8 cellular contexts compared by ENCODE assay signal in the genomic region with DNA sequence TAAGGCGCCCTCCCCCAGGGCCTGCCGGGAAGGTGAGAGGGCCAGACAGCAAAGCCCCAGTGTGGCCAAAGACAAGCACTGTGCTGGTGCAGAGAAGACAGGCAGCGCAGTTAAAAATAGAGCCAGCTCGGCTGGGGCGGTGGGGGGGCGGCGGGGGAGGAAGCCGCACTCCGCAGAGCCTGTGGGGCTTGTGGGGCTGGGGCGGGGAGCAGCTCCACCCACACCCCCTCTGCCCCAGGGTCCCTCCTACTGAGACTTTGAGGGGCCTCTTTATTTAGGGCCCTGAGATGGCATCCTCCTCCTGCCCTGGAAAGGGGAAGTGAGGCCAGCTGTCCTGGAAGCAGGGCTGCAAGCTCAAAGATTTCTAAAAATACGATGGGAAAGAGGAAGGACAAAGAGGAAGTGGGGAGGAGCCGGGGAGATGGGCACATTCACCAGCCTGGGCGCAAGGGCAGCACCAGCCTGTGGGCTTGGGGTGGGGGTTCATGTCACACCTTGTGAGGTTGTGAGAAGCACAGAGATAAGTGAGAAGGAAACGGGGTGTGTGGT. TPM values are rescaled to one million over a fixed set of nuclear protein-coding genes. Genes with fewer than 3 reads are reported as not detected.
DNase-seq lines count a peak whose midpoint lies in the region; ATAC-seq, FAIRE-seq and TF ChIP-seq lines count a peak whose summit lies in the region.

No MANE protein-coding gene starts in this region.

- H3K9me1 ChIP-seq in K562 (ENCODE audit: control insufficient read depth, insufficient read depth, low read length): no peaks in the 10 kb centered on the region

- TF ChIP-seq POLR2A in K562 (conservative IDR thresholded peaks at IDR 0.05): no peak

- H2AFZ ChIP-seq in K562 (ENCODE audit: low read depth, low read length): no peak overlapping the region

- DNase-seq in SIG-M5 (lab: John Stamatoyannopoulos, UW): peak; percentile 97
- DNase-seq in K562 (ENCODE audit: extremely low read depth in 1 of 4, low spot score in 3 of 4): no peak
- DNase-seq in nucleus accumbens (lab: John Stamatoyannopoulos, UW): peak in 33 of 56 donors; percentile 9 to 56 (median 27)
- DNase-seq in A673 (ENCODE audit: low spot score): no peak
- DNase-seq in LoVo (ENCODE audit: low spot score): no peak
- DNase-seq in brain microvascular endothelial cell: no peak

- H3K9ac ChIP-seq in K562 (ENCODE audit: insufficient read depth in 1 of 2, low read depth in 2 of 2, low read length in 2 of 2): no peak overlapping the region

- no peak overlapping the region for H3K4me2 ChIP-seq in K562 (ENCODE audit: insufficient read depth, low read length)

- no peak for FAIRE-seq in K562 (lab: Jason Lieb, UNC)

- TF ChIP-seq RAD21 in K562 (CRISPR knock-in tag; conservative IDR thresholded peaks at IDR 0.05 in 1 of 2, IDR thresholded peaks at IDR 0.05 in 1 of 2): no peak

- TF ChIP-seq EP300 in K562 (IDR thresholded peaks at IDR 0.05; ENCODE audit: low read length): no peak

- ATAC-seq in GM18867 (IDR thresholded peaks at IDR 0.05; ENCODE audit: unreplicated experiment) (peak; percentile 42), K562 (no peak), GM19452 (IDR thresholded peaks at IDR 0.05; ENCODE audit: unreplicated experiment) (no peak)

- H3K4me1 ChIP-seq in K562 (replicated peaks in 1 of 2; ENCODE audit: control insufficient read depth in 2 of 2, insufficient read depth in 2 of 2, low read length in 2 of 2): peaks cover 2 to 10% of the 10 kb centered on the region in 2 experiments; a peak in 2 of 5 replicates
- H3K4me1 ChIP-seq in A673 (ENCODE audit: insufficient read depth, low read length, poor library complexity, severe bottlenecking): no peaks in the 10 kb centered on the region

- H3K4me3 ChIP-seq in K562: no peak overlapping the region
- H3K4me3 ChIP-seq in A673 (ENCODE audit: low read depth, low read length, poor library complexity, severe bottlenecking): no peak overlapping the region
- H3K4me3 ChIP-seq in brain microvascular endothelial cell (ENCODE audit: low read depth, low read length): no peak overlapping the region

- intact Hi-C loops in K562 (cut with micrococcal nuclease) (no loop called here), A673 (cut with micrococcal nuclease; ENCODE audit: unreplicated experiment) (no loop called here)

- TF ChIP-seq CTCF in K562 (IDR thresholded peaks at IDR 0.05 in 2 of 3, conservative IDR thresholded peaks at IDR 0.05 in 1 of 3; ENCODE audit: insufficient read depth in 2 of 3, low read depth in 1 of 3, low read length in 3 of 3) (no peak), A673 (conservative IDR thresholded peaks at IDR 0.05; ENCODE audit: low read depth, low read length) (no peak), brain microvascular endothelial cell (IDR thresholded peaks at IDR 0.05; ENCODE audit: low read depth, low read length, missing control alignments) (no peak)

- no peaks in the 10 kb centered on the region for H3K9me3 ChIP-seq in K562 (replicated peaks; ENCODE audit: control insufficient read depth, insufficient read depth, low read depth, low read length)
- H3K9me3 ChIP-seq in A673 (ENCODE audit: low read depth, low read length, poor library complexity, severe bottlenecking): no peaks in the 10 kb centered on the region

- 11% methylated on average over 1 of the region's 14 CpGs for WGBS in K562 (ENCODE audit: insufficient coverage, low coverage, missing lambda C conversion rate)

- no peaks in the 10 kb centered on the region for H4K20me1 ChIP-seq in K562 (replicated peaks; ENCODE audit: control insufficient read depth, insufficient read depth, low read length)

- no peaks in the 10 kb centered on the region for H3K79me2 ChIP-seq in K562 (ENCODE audit: control insufficient read depth, insufficient read depth, low read length)

- in situ Hi-C loops in K562 (cut with MboI): no loop called here
- in situ Hi-C loops in brain microvascular endothelial cell (cut with HindIII; ENCODE audit: low pct_ligation_motif_present, low sequenced_read_pairs): no loop called here

- H3K27ac ChIP-seq in K562 (ENCODE audit: extremely low read depth, low read depth, low read length) (no peak overlapping the region), A673 (ENCODE audit: low read depth, low read length, poor library complexity, severe bottlenecking) (no peak overlapping the region), brain microvascular endothelial cell (no peak overlapping the region)

- POLR2A ChIA-PET in K562 (lab: Yijun Ruan, JAX) (interaction anchor here (0.6 kb wide), 1 partner anchor 39 kb away, joined by 3 read pairs; no protein-coding TSS in a partner anchor), A673 (lab: Charles Lee; ENCODE audit: low non-redundant PET) (interaction anchor here (0.6 kb wide), 1 partner anchor 219 kb away, joined by 18 read pairs; no protein-coding TSS in a partner anchor)

- no peaks in the 10 kb centered on the region for H3K36me3 ChIP-seq in K562 (ENCODE audit: control insufficient read depth, insufficient read depth, low read length)
- H3K36me3 ChIP-seq in A673 (ENCODE audit: insufficient read depth, low read length, poor library complexity, severe bottlenecking): no peaks in the 10 kb centered on the region
- H3K36me3 ChIP-seq in brain microvascular endothelial cell (replicated peaks): no peaks in the 10 kb centered on the region

- H3K27me3 ChIP-seq in K562 (ENCODE audit: control insufficient read depth in 2 of 2, insufficient read depth in 2 of 2, low read length in 2 of 2) (peaks cover 0 to 24% of the 10 kb centered on the region in 2 experiments; a peak in 4 of 5 replicates), A673 (replicated peaks; ENCODE audit: insufficient read depth, low read depth, low read length, poor library complexity) (no peaks in the 10 kb centered on the region), brain microvascular endothelial cell (replicated peaks) (no peaks in the 10 kb centered on the region)

- BruUV-seq in K562 (replicated peaks; lab: Mats Ljungman, UMichigan): no TSS peak
- BruUV-seq in A673 (replicated peaks; lab: Mats Ljungman, UMichigan): no TSS peak

- CTCF ChIA-PET in K562 (lab: Yijun Ruan, JAX; ENCODE audit: low intra/inter-chr PET ratio) (no interaction called here), A673 (lab: Charles Lee) (no interaction called here)

TF ChIP-seq in K562, 482 proteins besides CTCF, POLR2A, EP300 and RAD21 (continues in another document):
- TF ChIP-seq VEZF1 (CRISPR knock-in tag; IDR thresholded peaks at IDR 0.05) (peak; percentile 55; the same call in 1 of the 2 replicates), SMARCE1 (IDR thresholded peaks at IDR 0.05) (peak; percentile 51; the same call in 1 of the 2 replicates), MECOM (CRISPR knock-in tag; IDR thresholded peaks at IDR 0.05) (no peak)

RNA-seq across cellular contexts. Expression of gene CYTH4, which starts 2.6 kb away (rescaled TPM):
- total RNA-seq in K562 (2011; cell fraction: chromatin; rRNA removed; ENCODE audit: low replicate concordance): 1.6 and 4.0 TPM in 2 replicates
- total RNA-seq in K562 (2011; cell fraction: nucleolus; rRNA removed): 0.39 and 1.7 TPM in 2 replicates
- 1.1 and 1.5 TPM in 2 replicates for total RNA-seq in K562 (2011; cell fraction: nucleoplasm; rRNA removed)
- 0.33 and 0.68 TPM in 2 replicates for total RNA-seq in K562 (2014; rRNA removed)
- total RNA-seq in K562 (2014; rRNA removed; fragmentation: Illumina TruSeq; extraction: Trizol): 0.10 and 0.18 TPM in 2 replicates
- 0.54 and 0.60 TPM in 2 replicates for total RNA-seq in K562 (2015; rRNA removed; fragmentation: Illumina TruSeq; extraction: Trizol)
- 0.58 and 0.75 TPM in 2 replicates for total RNA-seq in K562 (2021)
- polyA plus RNA-seq in K562 (2011; rRNA removed): 2.0 and 2.5 TPM in 2 replicates
- polyA plus RNA-seq in K562 (2011; cell fraction: cytosol; rRNA removed): 1.4 and 2.9 TPM in 2 replicates
- polyA plus RNA-seq in K562 (2011; cell fraction: nucleus; rRNA removed): 6.2 and 14.7 TPM in 2 replicates
- polyA plus RNA-seq in K562 (2012): 1.3 and 1.6 TPM in 2 replicates
- 0.28 and 0.33 TPM in 2 replicates for polyA plus RNA-seq in K562 (2014; fragmentation: Illumina TruSeq; extraction: Trizol)
- under 1 TPM in 1 of 2 experiments, not detected in 1; 0.03 TPM for polyA plus RNA-seq in K562 (2014; fragmentation: Nextera tagmentation; extraction: Ambion mirVana)
- 0.73 and 1.1 TPM in 2 replicates for polyA plus RNA-seq in K562 (2014; rRNA removed)
- 1.7 and 1.8 TPM in 2 replicates for polyA minus RNA-seq in K562 (2011; rRNA and poly(A)+ RNA removed)
- 1.6 TPM in 1 of 2 replicates, not detected in the other for polyA minus RNA-seq in K562 (2011; cell fraction: cytosol; rRNA and poly(A)+ RNA removed)
- 1.6 and 2.6 TPM in 2 replicates for polyA minus RNA-seq in K562 (2011; cell fraction: nucleus; rRNA and poly(A)+ RNA removed)
- not detected in 2 replicates for total RNA-seq in A673 (2021)

RNA-seq across cellular contexts. Expression of gene RAC2, which starts 40.8 kb away (rescaled TPM):
- 47.8 and 143 TPM in 2 replicates for total RNA-seq in K562 (2011; cell fraction: chromatin; rRNA removed; ENCODE audit: low replicate concordance)
- total RNA-seq in K562 (2011; cell fraction: nucleolus; rRNA removed): 99.9 and 118 TPM in 2 replicates
- total RNA-seq in K562 (2011; cell fraction: nucleoplasm; rRNA removed): 74.1 and 109 TPM in 2 replicates
- total RNA-seq in K562 (2014; rRNA removed) (40.4 and 59.3 TPM in 2 replicates), K562 (2014; rRNA removed; fragmentation: Illumina TruSeq; extraction: Trizol) (18.6 and 22.7 TPM in 2 replicates), K562 (2015; rRNA removed; fragmentation: Illumina TruSeq; extraction: Trizol) (45.1 and 50.1 TPM in 2 replicates), K562 (2021) (82.8 and 95.3 TPM in 2 replicates), A673 (2021) (4.0 and 5.8 TPM in 2 replicates)
- polyA plus RNA-seq in K562 (2011; rRNA removed) (43.3 and 102 TPM in 2 replicates), K562 (2014; fragmentation: Illumina TruSeq; extraction: Trizol) (103 and 132 TPM in 2 replicates), K562 (2014; fragmentation: Nextera tagmentation; extraction: Ambion mirVana) (10 to 100 TPM; 25.4 to 26.8 TPM), K562 (2014; rRNA removed) (49.1 and 51.0 TPM in 2 replicates)
- 74.7 and 120 TPM in 2 replicates for polyA plus RNA-seq in K562 (2011; cell fraction: cytosol; rRNA removed)
- polyA plus RNA-seq in K562 (2011; cell fraction: nucleus; rRNA removed): 95.0 and 171 TPM in 2 replicates
- polyA plus RNA-seq in K562 (2012): 151 and 373 TPM in 2 replicates
- polyA minus RNA-seq in K562 (2011; rRNA and poly(A)+ RNA removed): 25.1 and 30.5 TPM in 2 replicates
- polyA minus RNA-seq in K562 (2011; cell fraction: cytosol; rRNA and poly(A)+ RNA removed): 62.2 and 68.9 TPM in 2 replicates
- polyA minus RNA-seq in K562 (2011; cell fraction: nucleus; rRNA and poly(A)+ RNA removed): 69.4 and 73.9 TPM in 2 replicates

Comparison
In these comparisons a context has a peak if more than half of its experiments do, and no peak if none do; other contexts are left out.
1. DNase-seq: peak in SIG-M5 (single experiment) and nucleus accumbens (33 of 56); none in K562 (0 of 4), A673 (single experiment), LoVo (single experiment) and brain microvascular endothelial cell (single experiment).